ENCODE assay signal across 1 cellular context in genomic region chr22:40009231-40009769, GRCh38.
TF ChIP-seq lines count a peak whose summit lies in the region.

No MANE protein-coding gene starts in this region.

TF ChIP-seq in H1, 55 proteins besides CTCF, POLR2A, EP300 and RAD21 (continued from another document):
- no peak for TF ChIP-seq KDM4A (IDR thresholded peaks at IDR 0.05; ENCODE audit: low read depth, low read length, severe bottlenecking)
- peak; percentile 59 for TF ChIP-seq MAX (IDR thresholded peaks at IDR 0.05)
- peak; percentile 65 for TF ChIP-seq CREB1 (IDR thresholded peaks at IDR 0.05)
- TF ChIP-seq PHF8 (conservative IDR thresholded peaks at IDR 0.05; ENCODE audit: low read depth, low read length): no peak
TF ChIP-seq in H1: peak in this region for 3.
